In the genomic region with DNA sequence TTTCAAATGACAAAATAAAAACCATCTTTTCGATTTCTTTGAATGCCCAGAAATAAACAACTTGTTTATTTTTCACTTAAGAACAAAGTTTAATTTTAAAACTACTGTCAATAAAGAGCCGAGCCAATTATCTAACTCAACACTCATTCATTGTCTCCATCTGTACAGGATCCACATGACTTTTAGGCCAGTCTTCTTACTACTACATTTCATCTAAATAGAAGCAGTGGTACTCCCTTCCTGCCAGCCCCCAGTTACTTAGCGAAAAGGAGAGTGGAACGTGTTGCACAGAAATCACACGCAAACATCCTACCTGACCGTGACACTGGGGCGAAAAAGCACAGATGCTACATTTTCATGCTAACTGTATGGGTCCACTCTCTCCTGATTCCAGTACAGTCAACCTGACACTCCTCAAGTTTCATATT, we compare ENCODE assay signal across 8 cellular contexts. TPM values are rescaled to one million over a fixed set of nuclear protein-coding genes. Genes with fewer than 3 reads are reported as not detected.
DNase-seq lines count a peak whose midpoint lies in the region; ATAC-seq, FAIRE-seq and TF ChIP-seq lines count a peak whose summit lies in the region.

No MANE protein-coding gene starts in this region.

- H3K9me3 ChIP-seq in heart left ventricle: no peaks in the 10 kb centered on the region
- no peaks in the 10 kb centered on the region for H3K9me3 ChIP-seq in mononuclear cell (ENCODE audit: low read depth, low read length)

- H3K27ac ChIP-seq in heart left ventricle: peak overlapping the region; percentile 91 to 100 (median 98)

- DNase-seq in heart left ventricle: no peak
- no peak for DNase-seq in left cardiac atrium
- DNase-seq in LNCaP clone FGC (ENCODE audit: low read depth): no peak
- DNase-seq in bronchial epithelial cell (ENCODE audit: low read depth): peak; percentile 20
- DNase-seq in RKO (ENCODE audit: low spot score): no peak
- no peak for DNase-seq in AG20443 (ENCODE audit: low spot score)
- no peak for DNase-seq in mucosa of gallbladder (ENCODE audit: low spot score)

- ATAC-seq in heart left ventricle (no peak), left cardiac atrium (no peak)

- H3K27me3 ChIP-seq in heart left ventricle: no peaks in the 10 kb centered on the region
- H3K27me3 ChIP-seq in bronchial epithelial cell (ENCODE audit: control insufficient read depth, insufficient read depth, low read length): no peaks in the 10 kb centered on the region
- no peaks in the 10 kb centered on the region for H3K27me3 ChIP-seq in mononuclear cell (ENCODE audit: insufficient read depth, low read length)

- H3K36me3 ChIP-seq in heart left ventricle: peaks cover 0 to 32% (median 31%) of the 10 kb centered on the region in 9 donors
- peaks cover 2% of the 10 kb centered on the region for H3K36me3 ChIP-seq in bronchial epithelial cell (ENCODE audit: control insufficient read depth, insufficient read depth, low read length)

- TF ChIP-seq CTCF in heart left ventricle (IDR thresholded peaks at IDR 0.05) (no peak), LNCaP clone FGC (IDR thresholded peaks at IDR 0.05; ENCODE audit: control insufficient read depth, extremely low read depth, insufficient read depth) (no peak), bronchial epithelial cell (IDR thresholded peaks at IDR 0.05; ENCODE audit: insufficient read depth, low read length, severe bottlenecking) (no peak)

- FAIRE-seq in bronchial epithelial cell (lab: Jason Lieb, UNC): no peak

- peaks cover 4 to 69% (median 41%) of the 10 kb centered on the region in 12 donors for H3K4me1 ChIP-seq in heart left ventricle
- H3K4me1 ChIP-seq in mononuclear cell (ENCODE audit: insufficient read depth, low read length): peaks cover 55% of the 10 kb centered on the region

- no peak for TF ChIP-seq POLR2A in heart left ventricle (IDR thresholded peaks at IDR 0.05)

- WGBS in heart left ventricle, 4 donors: 5 to 6% (median 5%) methylated on average over 7 of the region's 7 CpGs

- H3K4me3 ChIP-seq in heart left ventricle (peak overlapping the region; percentile 73 to 94 (median 84)), LNCaP clone FGC (ENCODE audit: low read depth, low read length) (peak overlapping the region; percentile 63), bronchial epithelial cell (ENCODE audit: low read depth, low read length) (peak overlapping the region; percentile 92), mononuclear cell (ENCODE audit: low read length) (peak overlapping the region; percentile 63)

- intact Hi-C loops in heart left ventricle (cut with DNase I) (loop anchor here in 8 of 10 donors (5.0 to 10.0 kb wide), 5 partner anchors 42 to 80 kb away; no protein-coding TSS in a partner anchor), left cardiac atrium (cut with DNase I) (loop anchor here (5.0 to 10.0 kb wide), 2 partner anchors 78 to 80 kb away; no protein-coding TSS in a partner anchor)

RNA-seq across cellular contexts. Expression of a gene that starts 1.2 kb away (rescaled TPM):
- total RNA-seq in heart left ventricle (10 to 100 TPM; 19.0 to 39.2 (median 24.4) TPM), left cardiac atrium (10 to 100 TPM; 24.6 to 25.9 TPM), bronchial epithelial cell (37.5 and 51.6 TPM in 2 replicates), mononuclear cell (245 TPM), mucosa of gallbladder (38.3 TPM)
- polyA plus RNA-seq in heart left ventricle: 10 to 100 TPM in 1 of 2 donors, 1 to 10 TPM in 1; 7.3 to 21.6 TPM
